Comparison of ENCODE assay signal across 14 cellular contexts in the genomic region with DNA sequence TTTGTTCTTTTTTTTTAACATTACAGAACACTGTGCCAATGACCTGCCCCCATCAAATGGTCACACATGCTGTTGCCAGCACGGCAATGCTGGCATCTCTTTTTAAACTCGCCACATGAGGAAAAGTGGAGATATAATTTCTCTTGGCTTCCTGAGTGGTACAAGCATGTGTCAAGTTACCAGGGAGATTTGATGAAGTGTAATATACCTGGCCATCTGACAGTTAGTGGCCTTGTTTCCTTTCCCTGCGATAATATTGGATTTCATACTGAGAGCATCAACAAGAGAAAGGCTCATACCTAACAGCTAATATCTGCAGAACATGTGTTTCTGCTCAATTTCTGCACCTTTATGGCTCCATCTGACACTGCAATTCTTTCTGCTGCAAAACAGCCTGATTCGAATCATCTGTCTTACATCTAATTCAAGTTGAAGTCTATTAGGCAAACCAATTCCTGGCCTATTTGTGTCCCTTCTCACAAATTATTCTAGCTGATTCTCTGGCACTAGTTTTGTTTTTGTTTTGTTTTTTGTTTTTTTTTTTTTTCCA.
A peak's percentile ranks its signal among the peaks of the same experiment; 100 is the strongest.
DNase-seq lines count a peak whose midpoint lies in the region; ATAC-seq and TF ChIP-seq lines count a peak whose summit lies in the region.
"Had no signal": no experiment of that assay in that cellular context is flagged by ENCODE, and none has a peak within 500 bp of the region (broad histone marks: within the 10 kb centered on the region; RNA-seq: fewer than 3 reads in every experiment).

No MANE protein-coding gene starts in this region.

- H3K9ac ChIP-seq in neural cell (ENCODE audit: low read length) = no peak overlapping the region

- TF ChIP-seq RAD21 in neural cell (conservative IDR thresholded peaks at IDR 0.05) = no peak

- no peaks in the 10 kb centered on the region for H3K79me2 ChIP-seq in neural cell (replicated peaks; ENCODE audit: insufficient read depth, low read length)

- H3K4me2 ChIP-seq in neural cell (ENCODE audit: low read length) = peak overlapping the region; percentile 22
- H3K4me2 ChIP-seq: GM23338 had no signal

- no peaks in the 10 kb centered on the region for H3K9me2 ChIP-seq in neural cell (ENCODE audit: insufficient read depth, low read length)

- H3K27me3 ChIP-seq in neural cell (ENCODE audit: insufficient read depth, low read depth, low read length) (no peaks in the 10 kb centered on the region), WERI-Rb-1 (ENCODE audit: insufficient read depth, low read depth, severe bottlenecking) (no peaks in the 10 kb centered on the region)

- ATAC-seq in GM18909 (IDR thresholded peaks at IDR 0.05; ENCODE audit: poor library complexity, unreplicated experiment) = no peak
- ATAC-seq in HG03439 (IDR thresholded peaks at IDR 0.05; ENCODE audit: unreplicated experiment) = no peak
- ATAC-seq: CD8-positive, alpha-beta T cell had no signal

- TF ChIP-seq CTCF in neural cell (IDR thresholded peaks at IDR 0.05; ENCODE audit: poor library complexity, severe bottlenecking) (no peak), WERI-Rb-1 (IDR thresholded peaks at IDR 0.05; ENCODE audit: low read depth, low read length) (no peak)

- no peak overlapping the region for H2AFZ ChIP-seq in neural cell (ENCODE audit: low read depth, low read length)
- H2AFZ ChIP-seq: GM23338 had no signal

- H4K20me1 ChIP-seq in neural cell (ENCODE audit: insufficient read depth) = no peaks in the 10 kb centered on the region

- H3K27ac ChIP-seq in neural cell (ENCODE audit: low read length) = peak overlapping the region; percentile 37
- no peak overlapping the region for H3K27ac ChIP-seq in WERI-Rb-1
- H3K27ac ChIP-seq: 22Rv1 had no signal

- no peaks in the 10 kb centered on the region for H3F3A ChIP-seq in neural cell (ENCODE audit: insufficient read depth, low read length, poor library complexity, severe bottlenecking)

- DNase-seq in NCI-H1092 treated with DMSO at 0.1 percent for 48 hours (lab: John Stamatoyannopoulos, UW) (peak; percentile 34), NCI-H1092 (lab: John Stamatoyannopoulos, UW) (no peak), NCI-H2171 (lab: John Stamatoyannopoulos, UW) (peak; percentile 64), cerebellar cortex (ENCODE audit: low spot score) (peak; percentile 32), WERI-Rb-1 (no peak)
- DNase-seq: CD8-positive, alpha-beta T cell; COR-L47; DND-41; GF-D8 had no signal

- H3K36me3 ChIP-seq in neural cell (ENCODE audit: insufficient read depth, low read length) (no peaks in the 10 kb centered on the region), WERI-Rb-1 (no peaks in the 10 kb centered on the region)

- no peak for TF ChIP-seq EP300 in neural cell (conservative IDR thresholded peaks at IDR 0.05; ENCODE audit: poor library complexity, severe bottlenecking)

- no peak overlapping the region for H3K4me3 ChIP-seq in neural cell (ENCODE audit: low read length)
- H3K4me3 ChIP-seq in WERI-Rb-1 (ENCODE audit: low read depth, low read length) = no peak overlapping the region
- H3K4me3 ChIP-seq: GM23338 had no signal

- H3K9me3 ChIP-seq in neural cell (ENCODE audit: low read length) (no peaks in the 10 kb centered on the region), WERI-Rb-1 (ENCODE audit: severe bottlenecking) (no peaks in the 10 kb centered on the region)

TF ChIP-seq in neural cell, 6 proteins besides CTCF, POLR2A, EP300 and RAD21:
- TF ChIP-seq EZH2 (IDR thresholded peaks at IDR 0.05; ENCODE audit: borderline replicate concordance, insufficient read depth, low read length, poor library complexity, severe bottlenecking) = no peak
- TF ChIP-seq POLR2AphosphoS5 (IDR thresholded peaks at IDR 0.05) = peak; percentile 58
- TF ChIP-seq TAF1 (IDR thresholded peaks at IDR 0.05; ENCODE audit: low read depth) = no peak

Comparison
In these comparisons a context has a peak if more than half of its experiments do, and no peak if none do; other contexts are left out.
1. DNase-seq: peak in NCI-H1092 treated with DMSO at 0.1 percent for 48 hours (single experiment), NCI-H2171 (single experiment) and cerebellar cortex (single experiment); none in NCI-H1092 (single experiment) and WERI-Rb-1 (single experiment).